24 cellular contexts compared by ENCODE assay signal in genomic region chr5:104273725-104274124, GRCh38.
DNase-seq lines count a peak whose midpoint lies in the region; ATAC-seq, FAIRE-seq and TF ChIP-seq lines count a peak whose summit lies in the region.
"Had no signal": no experiment of that assay in that cellular context is flagged by ENCODE, and none has a peak within 500 bp of the region (broad histone marks: within the 10 kb centered on the region; RNA-seq: fewer than 3 reads in every experiment).

No MANE protein-coding gene starts in this region.

- TF ChIP-seq POLR2A in HepG2 (IDR thresholded peaks at IDR 0.05; ENCODE audit: insufficient read depth in 1 of 2, low read depth in 2 of 2, low read length in 2 of 2) (no peak), right lobe of liver (IDR thresholded peaks at IDR 0.05) (no peak)

- WGBS in HepG2 (ENCODE audit: low lambda C conversion rate): 43% methylated on average over 2 of the region's 2 CpGs
- 31% methylated on average over 2 of the region's 2 CpGs for WGBS in right lobe of liver (ENCODE audit: insufficient coverage, low coverage, low lambda C conversion rate, missing lambda C conversion rate)
- WGBS in small intestine, 3 donors: 46 to 69% (median 65%) methylated on average over 2 of the region's 2 CpGs

- FAIRE-seq in HepG2 (lab: Jason Lieb, UNC): no peak
- peak; percentile 68 for FAIRE-seq in frontal cortex (lab: Jason Lieb, UNC)
- peak; percentile 72 for FAIRE-seq in small intestine (lab: Jason Lieb, UNC)
- FAIRE-seq: A549, D721Med, GM12891, GM18507, H54 had no signal

- TF ChIP-seq RAD21 in HepG2 (CRISPR knock-in tag; IDR thresholded peaks at IDR 0.05): no peak

- TF ChIP-seq EP300 in HepG2 (IDR thresholded peaks at IDR 0.05; ENCODE audit: low read depth in 2 of 2, low read length in 2 of 2) (no peak), HepG2 (CRISPR knock-in tag; IDR thresholded peaks at IDR 0.05; ENCODE audit: borderline replicate concordance) (no peak)

- POLR2A ChIA-PET in HepG2 (lab: Yijun Ruan, JAX): no interaction called here

- DNase-seq in HepG2 (ENCODE audit: low spot score) (no peak), right lobe of liver (no peak), frontal cortex (ENCODE audit: low spot score in 2 of 2) (no peak), small intestine (no peak), NCI-H526 (lab: John Stamatoyannopoulos, UW) (no peak)
- DNase-seq: ACHN; AML-193; BE2C; CD4-positive, alpha-beta T cell; CD8-positive, alpha-beta memory T cell; DMS 273 treated with DMSO at 0.1 percent for 48 hours; DMS79; EL; GF-D8; GOT3 had no signal

- H3K36me3 ChIP-seq in HepG2 (replicated peaks in 1 of 2; ENCODE audit: control insufficient read depth in 1 of 2, insufficient read depth in 2 of 2, low read length in 2 of 2): no peaks in the 10 kb centered on the region
- no peaks in the 10 kb centered on the region for H3K36me3 ChIP-seq in right lobe of liver
- H3K36me3 ChIP-seq in small intestine (ENCODE audit: control insufficient read depth in 2 of 2, insufficient read depth in 2 of 2, low read length in 2 of 2): no peaks in the 10 kb centered on the region
- H3K36me3 ChIP-seq: BE2C; BLaER1 treated with 17β-estradiol and CSF1 and Interleukin-3, amounts not matched to agents 10 nM and 100 nM; HAP-1 had no signal

- CTCF ChIA-PET in HepG2 (lab: Yijun Ruan, JAX; ENCODE audit: low intra/inter-chr PET ratio, low total read pairs): no interaction called here

- no peaks in the 10 kb centered on the region for H3K4me1 ChIP-seq in HepG2 (ENCODE audit: insufficient read depth, low read length)
- no peaks in the 10 kb centered on the region for H3K4me1 ChIP-seq in right lobe of liver
- H3K4me1 ChIP-seq in small intestine (ENCODE audit: control insufficient read depth in 2 of 2, insufficient read depth in 1 of 2, low read depth in 1 of 2, low read length in 1 of 2): no peaks in the 10 kb centered on the region
- H3K4me1 ChIP-seq: A549; BE2C; BLaER1 treated with 17β-estradiol and CSF1 and Interleukin-3, amounts not matched to agents 10 nM and 100 nM; HAP-1 had no signal

- in situ Hi-C loops in HepG2 (cut with HindIII; ENCODE audit: extremely low pct_ligation_motif_present, low pct_unique_long_range_greater_than_20kb): no loop called here

- H3K9ac ChIP-seq in HepG2 (ENCODE audit: insufficient read depth, low read depth, low read length): no peak overlapping the region
- H3K9ac ChIP-seq: BLaER1 treated with 17β-estradiol and CSF1 and Interleukin-3, amounts not matched to agents 10 nM and 100 nM had no signal

- H3K27ac ChIP-seq in HepG2 (ENCODE audit: extremely low read length, insufficient read depth, low read length) (no peak overlapping the region), right lobe of liver (no peak overlapping the region), small intestine (ENCODE audit: low read depth in 1 of 2, low read length in 1 of 2) (no peak overlapping the region)
- H3K27ac ChIP-seq: 22Rv1; A549; BLaER1 treated with 17β-estradiol and CSF1 and Interleukin-3, amounts not matched to agents 10 nM and 100 nM had no signal

- no peaks in the 10 kb centered on the region for H4K20me1 ChIP-seq in HepG2 (ENCODE audit: insufficient read depth, low read length)
- H4K20me1 ChIP-seq: BLaER1 treated with 17β-estradiol and CSF1 and Interleukin-3, amounts not matched to agents 10 nM and 100 nM had no signal

- no peaks in the 10 kb centered on the region for H3K9me3 ChIP-seq in HepG2 (ENCODE audit: low read length)
- H3K9me3 ChIP-seq in right lobe of liver: no peaks in the 10 kb centered on the region
- no peaks in the 10 kb centered on the region for H3K9me3 ChIP-seq in small intestine (ENCODE audit: control insufficient read depth, low read depth)
- H3K9me3 ChIP-seq: A549; BE2C; BLaER1 treated with 17β-estradiol and CSF1 and Interleukin-3, amounts not matched to agents 10 nM and 100 nM; HAP-1 had no signal

- ATAC-seq in HepG2 (no peak), right lobe of liver (no peak), SK-N-SH treated with all-trans-retinoic acid at 6 μM for 48 hours (no peak)
- ATAC-seq: A549 had no signal

- H3K4me3 ChIP-seq in HepG2 (replicated peaks in 1 of 3; ENCODE audit: insufficient read depth in 1 of 3, low read depth in 2 of 3, low read length in 3 of 3): no peak overlapping the region
- no peak overlapping the region for H3K4me3 ChIP-seq in right lobe of liver
- no peak overlapping the region for H3K4me3 ChIP-seq in small intestine (ENCODE audit: low read depth in 1 of 2, low read length in 2 of 2)
- H3K4me3 ChIP-seq: A549; BLaER1 treated with 17β-estradiol and CSF1 and Interleukin-3, amounts not matched to agents 10 nM and 100 nM; HAP-1 had no signal

- H3K27me3 ChIP-seq in HepG2 (ENCODE audit: control insufficient read depth in 1 of 2, insufficient read depth in 2 of 2, low read length in 2 of 2): no peaks in the 10 kb centered on the region
- no peaks in the 10 kb centered on the region for H3K27me3 ChIP-seq in right lobe of liver
- H3K27me3 ChIP-seq in small intestine (ENCODE audit: control insufficient read depth in 2 of 2, insufficient read depth in 2 of 2, low read length in 2 of 2): no peaks in the 10 kb centered on the region
- H3K27me3 ChIP-seq: BE2C; BLaER1 treated with 17β-estradiol and CSF1 and Interleukin-3, amounts not matched to agents 10 nM and 100 nM had no signal

- no peak overlapping the region for H2AFZ ChIP-seq in HepG2 (ENCODE audit: low read length)

- TF ChIP-seq CTCF in HepG2 (CRISPR knock-in tag; IDR thresholded peaks at IDR 0.05): no peak
- TF ChIP-seq CTCF in right lobe of liver (IDR thresholded peaks at IDR 0.05): no peak

- H3K4me2 ChIP-seq in HepG2 (ENCODE audit: low read depth, low read length): no peak overlapping the region
- H3K4me2 ChIP-seq: A549; BLaER1 treated with 17β-estradiol and CSF1 and Interleukin-3, amounts not matched to agents 10 nM and 100 nM had no signal

- BruUV-seq in HepG2 (replicated peaks; lab: Mats Ljungman, UMichigan): no TSS peak

- intact Hi-C loops in HepG2 (cut with micrococcal nuclease; ENCODE audit: unreplicated experiment): no loop called here
- intact Hi-C loops in right lobe of liver (cut with DNase I): no loop called here

- H3K79me2 ChIP-seq in HepG2 (ENCODE audit: insufficient read depth, low read length): no peaks in the 10 kb centered on the region

TF ChIP-seq in HepG2, 621 proteins besides CTCF, POLR2A, EP300 and RAD21:
- TF ChIP-seq ZNF850 (CRISPR knock-in tag; conservative IDR thresholded peaks at IDR 0.05) (no peak), ATF7 (IDR thresholded peaks at IDR 0.05) (peak; percentile 72), ATF7 (CRISPR knock-in tag; IDR thresholded peaks at IDR 0.05) (no peak), NRL (CRISPR knock-in tag; IDR thresholded peaks at IDR 0.05; ENCODE audit: borderline replicate concordance) (no peak)

TF ChIP-seq in SK-N-SH treated with all-trans-retinoic acid at 6 μM for 48 hours, 23 proteins besides CTCF, POLR2A, EP300 and RAD21:
- no peak for TF ChIP-seq SNAI2 (CRISPR knock-in tag; IDR thresholded peaks at IDR 0.05)
- no peak for TF ChIP-seq ZC3H10 (CRISPR knock-in tag; IDR thresholded peaks at IDR 0.05)
- no peak for TF ChIP-seq ZFP30 (CRISPR knock-in tag; IDR thresholded peaks at IDR 0.05)
